In the genomic region with DNA sequence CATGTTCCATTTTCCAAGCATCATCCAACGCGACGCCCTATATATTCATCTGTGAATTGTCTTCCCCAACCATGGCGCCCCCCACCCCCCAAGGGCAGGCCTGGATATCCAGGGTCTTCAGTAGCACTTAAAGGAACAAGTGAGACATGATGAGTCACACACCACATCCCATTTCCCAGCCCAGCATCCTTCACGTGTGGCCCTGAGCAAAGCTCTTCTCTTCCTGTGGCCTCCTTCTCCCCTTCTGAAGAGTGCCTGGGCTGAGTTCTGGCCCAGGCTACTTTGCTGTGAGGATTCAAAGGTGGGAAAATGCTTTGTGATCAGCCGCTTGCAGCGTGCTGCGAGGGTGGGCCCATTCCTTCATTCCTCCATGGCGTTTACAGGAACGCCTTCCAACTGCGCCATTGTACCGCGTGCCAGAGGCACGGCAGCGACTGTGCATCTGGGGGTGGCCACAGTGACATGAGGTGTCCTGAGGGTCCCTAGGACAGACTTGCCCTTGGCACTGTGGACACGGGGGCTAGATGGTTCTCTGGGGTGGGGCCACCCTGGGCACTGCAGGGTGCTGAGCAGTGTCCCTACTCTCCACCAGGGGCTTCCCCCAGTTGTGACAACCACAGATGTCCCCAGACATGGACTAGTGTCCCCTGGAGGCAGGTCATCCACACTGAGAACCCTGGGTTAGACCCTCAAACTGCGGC, we compare ENCODE assay signal across 14 cellular contexts. TPM values are rescaled to one million over a fixed set of nuclear protein-coding genes. Genes with fewer than 3 reads are reported as not detected.
DNase-seq lines count a peak whose midpoint lies in the region; ATAC-seq and TF ChIP-seq lines count a peak whose summit lies in the region.
"Had no signal": no experiment of that assay in that cellular context is flagged by ENCODE, and none has a peak within 500 bp of the region (broad histone marks: within the 10 kb centered on the region; RNA-seq: fewer than 3 reads in every experiment).

No MANE protein-coding gene starts in this region.

- ATAC-seq in central memory CD8-positive, alpha-beta T cell (replicated peaks; ENCODE audit: extremely low read depth, poor library complexity, severe bottlenecking) = no peak
- ATAC-seq in gastrocnemius medialis (no peak), esophagus mucosa (no peak)
- ATAC-seq in stimulated activated naive B cell treated with anti-CD40 and anti-IgM and Interleukin-4, amounts not matched to agents 10 μg/mL and 1 μg/mL and 100 μg/mL, for 72 hours (replicated peaks) = no peak

- H3K27me3 Mint-ChIP-seq in activated CD4-positive, alpha-beta T cell treated with anti-CD3 and anti-CD28 coated beads, Interleukin-2, amount 10 ng/mL, durations not matched to agents 7 days and 5 days = no peaks in the 10 kb centered on the region
- no peaks in the 10 kb centered on the region for H3K27me3 Mint-ChIP-seq in central memory CD8-positive, alpha-beta T cell
- H3K27me3 Mint-ChIP-seq in stimulated activated naive B cell treated with anti-CD40 and anti-IgM and Interleukin-4, amounts not matched to agents 10 μg/mL and 1 μg/mL and 100 μg/mL, for 72 hours = no peaks in the 10 kb centered on the region
- H3K27me3 Mint-ChIP-seq: B cell had no signal

- H3K4me3 Mint-ChIP-seq in activated CD4-positive, alpha-beta T cell treated with anti-CD3 and anti-CD28 coated beads, Interleukin-2, amount 10 ng/mL, durations not matched to agents 7 days and 5 days = no peak overlapping the region
- no peak overlapping the region for H3K4me3 Mint-ChIP-seq in central memory CD8-positive, alpha-beta T cell
- no peak overlapping the region for H3K4me3 Mint-ChIP-seq in stimulated activated naive B cell treated with anti-CD40 and anti-IgM and Interleukin-4, amounts not matched to agents 10 μg/mL and 1 μg/mL and 100 μg/mL, for 72 hours
- H3K4me3 Mint-ChIP-seq: B cell had no signal

- H3K27ac Mint-ChIP-seq in activated CD4-positive, alpha-beta T cell treated with anti-CD3 and anti-CD28 coated beads, Interleukin-2, amount 10 ng/mL, durations not matched to agents 7 days and 5 days = peak overlapping the region; percentile 26
- peak overlapping the region; percentile 64 for H3K27ac Mint-ChIP-seq in central memory CD8-positive, alpha-beta T cell (ENCODE audit: low read depth)
- H3K27ac Mint-ChIP-seq in stimulated activated naive B cell treated with anti-CD40 and anti-IgM and Interleukin-4, amounts not matched to agents 10 μg/mL and 1 μg/mL and 100 μg/mL, for 72 hours = no peak overlapping the region
- H3K27ac Mint-ChIP-seq: B cell had no signal

- peaks cover 0 to 55% of the 10 kb centered on the region in 2 donors for H3K36me3 ChIP-seq in gastrocnemius medialis
- H3K36me3 ChIP-seq: thoracic aorta had no signal

- peaks cover 9% of the 10 kb centered on the region for H3K4me1 Mint-ChIP-seq in activated CD4-positive, alpha-beta T cell treated with anti-CD3 and anti-CD28 coated beads, Interleukin-2, amount 10 ng/mL, durations not matched to agents 7 days and 5 days
- H3K4me1 Mint-ChIP-seq in central memory CD8-positive, alpha-beta T cell = peaks cover 13% of the 10 kb centered on the region
- peaks cover 2 to 12% of the 10 kb centered on the region in 2 donors for H3K4me1 Mint-ChIP-seq in stimulated activated naive B cell treated with anti-CD40 and anti-IgM and Interleukin-4, amounts not matched to agents 10 μg/mL and 1 μg/mL and 100 μg/mL, for 72 hours
- H3K4me1 Mint-ChIP-seq: B cell had no signal

- H3K9me3 Mint-ChIP-seq in activated CD4-positive, alpha-beta T cell treated with anti-CD3 and anti-CD28 coated beads, Interleukin-2, amount 10 ng/mL, durations not matched to agents 7 days and 5 days = no peaks in the 10 kb centered on the region
- H3K9me3 Mint-ChIP-seq in central memory CD8-positive, alpha-beta T cell = no peaks in the 10 kb centered on the region
- peaks cover 0 to 1% of the 10 kb centered on the region in 2 donors for H3K9me3 Mint-ChIP-seq in stimulated activated naive B cell treated with anti-CD40 and anti-IgM and Interleukin-4, amounts not matched to agents 10 μg/mL and 1 μg/mL and 100 μg/mL, for 72 hours

- DNase-seq in activated CD4-positive, alpha-beta T cell treated with anti-CD3 and anti-CD28 coated beads, Interleukin-2, amount 10 ng/mL, durations not matched to agents 7 days and 5 days = no peak
- no peak for DNase-seq in activated CD4-positive, alpha-beta T cell treated with anti-CD3 and anti-CD28 coated beads, Interleukin-2, amount 50 U/mL, for 48 hours
- DNase-seq in NB4 (ENCODE audit: low read depth) (peak; percentile 73), gastrocnemius medialis (no peak), DMS153 treated with DMSO at 0.1 percent for 48 hours (lab: John Stamatoyannopoulos, UW; ENCODE audit: unreplicated experiment) (no peak)
- no peak for DNase-seq in central memory CD8-positive, alpha-beta T cell (ENCODE audit: low spot score in 2 of 2)
- no peak for DNase-seq in stimulated activated naive B cell treated with anti-CD40 and anti-IgM and Interleukin-4, amounts not matched to agents 10 μg/mL and 1 μg/mL and 100 μg/mL, for 72 hours
- DNase-seq: activated CD4-positive, alpha-beta T cell treated with anti-CD3 and anti-CD28 coated beads, Interleukin-2, amount 50 U/mL, for 1 hour; dorsolateral prefrontal cortex had no signal

- no peaks in the 10 kb centered on the region for H3K27me3 ChIP-seq in gastrocnemius medialis
- H3K27me3 ChIP-seq: dorsolateral prefrontal cortex had no signal

- H3K9me3 ChIP-seq in gastrocnemius medialis = no peaks in the 10 kb centered on the region
- H3K9me3 ChIP-seq: thoracic aorta had no signal

- H3K4me1 ChIP-seq in gastrocnemius medialis = peaks cover 34 to 49% of the 10 kb centered on the region in 2 donors

- CTCF ChIA-PET in activated CD4-positive, alpha-beta T cell treated with anti-CD3 and anti-CD28 coated beads, Interleukin-2, amount 10 ng/mL, durations not matched to agents 7 days and 5 days (lab: Charles Lee) = interaction anchor here (1.0 to 2.0 kb wide), 3 partner anchors 15 to 18 kb away, joined by 3 to 5 read pairs (median 4); no protein-coding TSS in a partner anchor

- H3K27ac ChIP-seq in gastrocnemius medialis = peak overlapping the region; percentile 51 to 99 (median 72)
- H3K27ac ChIP-seq: KMS-11, thoracic aorta had no signal

- H3K36me3 Mint-ChIP-seq in activated CD4-positive, alpha-beta T cell treated with anti-CD3 and anti-CD28 coated beads, Interleukin-2, amount 10 ng/mL, durations not matched to agents 7 days and 5 days (ENCODE audit: low read depth) = peaks cover 5% of the 10 kb centered on the region
- peaks cover 2% of the 10 kb centered on the region for H3K36me3 Mint-ChIP-seq in central memory CD8-positive, alpha-beta T cell (ENCODE audit: insufficient read depth)
- H3K36me3 Mint-ChIP-seq in stimulated activated naive B cell treated with anti-CD40 and anti-IgM and Interleukin-4, amounts not matched to agents 10 μg/mL and 1 μg/mL and 100 μg/mL, for 72 hours = peaks cover 32 to 35% of the 10 kb centered on the region in 2 donors

- TF ChIP-seq POLR2A in NB4 (IDR thresholded peaks at IDR 0.05; ENCODE audit: extremely low read depth, insufficient read length) (no peak), gastrocnemius medialis (IDR thresholded peaks at IDR 0.05) (no peak)

- H3K4me3 ChIP-seq in NB4 (ENCODE audit: low read depth, low read length) (no peak overlapping the region), gastrocnemius medialis (no peak overlapping the region)
- H3K4me3 ChIP-seq: dorsolateral prefrontal cortex, lung, thoracic aorta had no signal

- in situ Hi-C loops in gastrocnemius medialis (cut with MboI; ENCODE audit: low sequenced_read_pairs in 4 of 4) = no loop called here

- TF ChIP-seq CTCF in NB4 (IDR thresholded peaks at IDR 0.05; ENCODE audit: low read depth, low read length) (no peak), gastrocnemius medialis (IDR thresholded peaks at IDR 0.05 in 4 of 5, conservative IDR thresholded peaks at IDR 0.05 in 1 of 5) (peak in 1 of 5 experiments; percentile 17)

- POLR2A ChIA-PET in activated CD4-positive, alpha-beta T cell treated with anti-CD3 and anti-CD28 coated beads, Interleukin-2, amount 10 ng/mL, durations not matched to agents 7 days and 5 days (lab: Charles Lee) = no interaction called here

- intact Hi-C loops in gastrocnemius medialis (cut with DNase I; ENCODE audit: low total_unique reads) = no loop called here

RNA-seq across cellular contexts. Expression of a gene that starts 11.7 kb away (rescaled TPM):
- not detected for total RNA-seq in activated CD4-positive, alpha-beta T cell treated with anti-CD3 and anti-CD28 coated beads, Interleukin-2, amount 10 ng/mL, durations not matched to agents 7 days and 5 days
- total RNA-seq in gastrocnemius medialis (100 to 1,000 TPM in 3 of 4 donors, 10 to 100 TPM in 1; 79.6 to 282 (median 152) TPM), esophagus mucosa (0.96 TPM)

RNA-seq across cellular contexts. Expression of a gene that starts 28.4 kb away (rescaled TPM):
- not detected for total RNA-seq in activated CD4-positive, alpha-beta T cell treated with anti-CD3 and anti-CD28 coated beads, Interleukin-2, amount 10 ng/mL, durations not matched to agents 7 days and 5 days
- 100 to 1,000 TPM in 1 of 4 donors, 10 to 100 TPM in 3; 23.5 to 127 (median 52.9) TPM for total RNA-seq in gastrocnemius medialis
- total RNA-seq in esophagus mucosa = 2.4 TPM

RNA-seq across cellular contexts. Expression of a gene that starts 33.2 kb away (rescaled TPM):
- under 1 TPM in 1 of 2 experiments, not detected in 1; 0.07 TPM for total RNA-seq in activated CD4-positive, alpha-beta T cell treated with anti-CD3 and anti-CD28 coated beads, Interleukin-2, amount 10 ng/mL, durations not matched to agents 7 days and 5 days
- total RNA-seq in gastrocnemius medialis (1 to 10 TPM in 1 of 4 donors, under 1 TPM in 2, not detected in 1; 0.15 to 2.7 (median 0.98) TPM), esophagus mucosa (24.9 TPM)

RNA-seq across cellular contexts. Expression of a gene that starts 34.5 kb away (rescaled TPM):
- 10 to 100 TPM; 58.3 to 62.1 TPM for total RNA-seq in activated CD4-positive, alpha-beta T cell treated with anti-CD3 and anti-CD28 coated beads, Interleukin-2, amount 10 ng/mL, durations not matched to agents 7 days and 5 days
- 10 to 100 TPM; 46.5 to 83.2 (median 56.1) TPM for total RNA-seq in gastrocnemius medialis
- 19.2 TPM for total RNA-seq in esophagus mucosa

RNA-seq across cellular contexts. Expression of a gene that starts 49.0 kb away (rescaled TPM):
- 10 to 100 TPM; 36.2 to 44.6 TPM for total RNA-seq in activated CD4-positive, alpha-beta T cell treated with anti-CD3 and anti-CD28 coated beads, Interleukin-2, amount 10 ng/mL, durations not matched to agents 7 days and 5 days
- total RNA-seq in gastrocnemius medialis (100 to 1,000 TPM in 3 of 4 donors, 10 to 100 TPM in 1; 93.8 to 230 (median 114) TPM), esophagus mucosa (68.9 TPM)

Comparison
In these comparisons a context has a peak if more than half of its experiments do, and no peak if none do; other contexts are left out.
1. RNA of a gene that starts 11.7 kb away (total RNA-seq): 79.6 to 282 TPM in gastrocnemius medialis; 0.96 TPM in esophagus mucosa (single experiment) and not detected in activated CD4-positive, alpha-beta T cell treated with anti-CD3 and anti-CD28 coated beads, Interleukin-2, amount 10 ng/mL, durations not matched to agents 7 days and 5 days; every median in the first group is over 10 times any median in the second.